1 cellular context compared by ENCODE assay signal in genomic region chr5:52799358-52799982, GRCh38.
TF ChIP-seq lines count a peak whose summit lies in the region.

No MANE protein-coding gene starts in this region.

TF ChIP-seq in K562, 482 proteins besides CTCF, POLR2A, EP300 and RAD21 (continued from another document):
- peak in 1 of 2 experiments; percentile 63; a peak in 1 of 4 replicates for TF ChIP-seq SIN3A (IDR thresholded peaks at IDR 0.05; ENCODE audit: borderline replicate concordance in 2 of 2, control insufficient read depth in 1 of 2, low read depth in 2 of 2, low read length in 2 of 2)
- TF ChIP-seq LCOR (CRISPR knock-in tag; IDR thresholded peaks at IDR 0.05) = peak; percentile 55; the same call in 1 of the 2 replicates
- no peak for TF ChIP-seq SMARCC2 (IDR thresholded peaks at IDR 0.05; ENCODE audit: low read depth)
- TF ChIP-seq NKRF (IDR thresholded peaks at IDR 0.05; ENCODE audit: borderline replicate concordance) = peak; percentile 46; the same call in 1 of the 2 replicates
- TF ChIP-seq SAP30 (IDR thresholded peaks at IDR 0.05; ENCODE audit: borderline replicate concordance, insufficient read depth, low read depth, low read length, poor library complexity, severe bottlenecking) = peak; percentile 46
- TF ChIP-seq MXI1 (IDR thresholded peaks at IDR 0.05; ENCODE audit: low read depth, low read length) = 0 out of 2 replicates have a peak, but pooled peaks have one; percentile 37
- TF ChIP-seq HMBOX1 (IDR thresholded peaks at IDR 0.05) = peak; percentile 28; the same call in 1 of the 2 replicates
- 0 out of 2 replicates have a peak, but pooled peaks have one; percentile 71 for TF ChIP-seq PREB (CRISPR knock-in tag; IDR thresholded peaks at IDR 0.05)
- 0 out of 2 replicates have a peak, but pooled peaks have one; percentile 11 for TF ChIP-seq SMARCA4 (IDR thresholded peaks at IDR 0.05)
- TF ChIP-seq, protein P1, sequence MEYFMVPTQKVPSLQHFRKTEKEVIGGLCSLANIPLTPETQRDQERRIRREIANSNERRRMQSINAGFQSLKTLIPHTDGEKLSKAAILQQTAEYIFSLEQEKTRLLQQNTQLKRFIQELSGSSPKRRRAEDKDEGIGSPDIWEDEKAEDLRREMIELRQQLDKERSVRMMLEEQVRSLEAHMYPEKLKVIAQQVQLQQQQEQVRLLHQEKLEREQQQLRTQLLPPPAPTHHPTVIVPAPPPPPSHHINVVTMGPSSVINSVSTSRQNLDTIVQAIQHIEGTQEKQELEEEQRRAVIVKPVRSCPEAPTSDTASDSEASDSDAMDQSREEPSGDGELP (CRISPR knock-in tag; IDR thresholded peaks at IDR 0.05; ENCODE audit: borderline replicate concordance) = peak; percentile 89
- no peak for TF ChIP-seq SMARCE1 (IDR thresholded peaks at IDR 0.05)
- TF ChIP-seq AFF4 (CRISPR knock-in tag; IDR thresholded peaks at IDR 0.05) = peak; percentile 60; the same call in 1 of the 2 replicates
- TF ChIP-seq HNRNPUL1 (IDR thresholded peaks at IDR 0.05; ENCODE audit: low read length) = no peak
TF ChIP-seq in K562: peak in this region for 16.
